Comparison of ENCODE assay signal across 26 cellular contexts in the genomic region with DNA sequence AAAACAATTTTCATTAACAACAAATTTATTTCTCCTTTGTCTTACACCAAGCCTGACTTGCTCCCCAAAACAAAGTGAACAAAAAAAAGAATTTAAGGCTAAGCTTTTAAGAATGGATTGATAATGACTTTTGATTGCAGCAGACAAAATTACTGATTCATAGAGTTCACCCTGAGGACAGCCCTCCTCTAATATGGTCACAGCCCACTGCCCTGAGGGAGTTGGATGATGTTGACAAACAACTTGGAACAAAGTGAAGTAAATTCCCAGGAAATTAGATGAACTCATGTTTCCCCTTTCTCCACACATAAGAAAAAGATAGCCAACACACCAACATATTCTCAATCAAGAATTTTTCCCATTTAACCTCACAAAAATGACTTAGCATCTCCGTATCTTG. TPM values are rescaled to one million over a fixed set of nuclear protein-coding genes. Genes with fewer than 3 reads are reported as not detected.
"Had no signal": no experiment of that assay in that cellular context is flagged by ENCODE, and none has a peak within 500 bp of the region (broad histone marks: within the 10 kb centered on the region; RNA-seq: fewer than 3 reads in every experiment).

No MANE protein-coding gene starts in this region.

- ATAC-seq: activated CD8-positive, alpha-beta T cell treated with anti-CD3 and anti-CD28 coated beads, Interleukin-2, amount 10 ng/mL, durations not matched to agents 7 days and 5 days; PC-3; Right ventricle myocardium inferior; WTC11 had no signal

- DNase-seq: activated CD4-positive, alpha-beta T cell treated with anti-CD3 and anti-CD28 coated beads, Interleukin-2, amount 50 U/mL, for 48 hours; activated CD8-positive, alpha-beta T cell treated with anti-CD3 and anti-CD28 coated beads, Interleukin-2, amount 10 ng/mL, durations not matched to agents 7 days and 5 days; activated gamma-delta T cell; activated naive CD4-positive, alpha-beta T cell treated with Interleukin-2 at 50 U/mL for 16 hours; activated naive CD8-positive, alpha-beta T cell treated with anti-CD3 and anti-CD28 coated beads, Interleukin-2, amount 10 ng/mL, durations not matched to agents 7 days and 5 days; activated T-cell treated with anti-CD3 and anti-CD28 coated beads, Interleukin-2, amount 50 U/mL, for 24 hours; amygdala; NCI-H1092 treated with DMSO at 0.1 percent for 48 hours; NCI-H1417; NCI-H187 treated with DMSO at 0.1 percent for 48 hours; NCI-H2081; NCI-H2171 treated with DMSO at 0.1 percent for 48 hours; NCI-H226; NCI-H446 treated with DMSO at 0.1 percent for 48 hours; NCI-H524; PC-3; Peyer's patch; SIG-M5; SW 1271; T-helper 9 cell had no signal

- H3K4me1 ChIP-seq: ascending aorta, Peyer's patch had no signal

- H3K27me3 ChIP-seq: Peyer's patch had no signal

- H3K9me3 ChIP-seq: ascending aorta, Peyer's patch had no signal

- H3K4me3 ChIP-seq: ascending aorta, cardiac muscle cell, Peyer's patch had no signal

- H3K36me3 ChIP-seq: ascending aorta, cardiac muscle cell, Peyer's patch had no signal

- H3K27ac ChIP-seq: ascending aorta, cardiac muscle cell, Peyer's patch, RWPE1 had no signal

RNA-seq across cellular contexts. Expression of gene ISM1, which starts 7.7 kb away (rescaled TPM):
- total RNA-seq: M059J, PC-3 had no signal
